ENCODE assay signal across 13 cellular contexts in genomic region chr2:161171595-161171929, GRCh38. TPM values are rescaled to one million over a fixed set of nuclear protein-coding genes. Genes with fewer than 3 reads are reported as not detected.
A peak's percentile ranks its signal among the peaks of the same experiment; 100 is the strongest.
DNase-seq lines count a peak whose midpoint lies in the region; ATAC-seq lines count a peak whose summit lies in the region.
"Had no signal": no experiment of that assay in that cellular context is flagged by ENCODE, and none has a peak within 500 bp of the region (broad histone marks: within the 10 kb centered on the region; RNA-seq: fewer than 3 reads in every experiment).

No MANE protein-coding gene starts in this region.

- peaks cover 87% of the 10 kb centered on the region for H3K36me3 Mint-ChIP-seq in activated T-cell treated with anti-CD3 and anti-CD28 coated beads, Interleukin-2, amount 50 U/mL, for 24 hours (ENCODE audit: low read depth)
- H3K36me3 Mint-ChIP-seq in activated T-cell treated with anti-CD3 and anti-CD28 coated beads, Interleukin-2, amount 50 U/mL, for 4 hours (ENCODE audit: insufficient read depth): peaks cover 58% of the 10 kb centered on the region
- H3K36me3 Mint-ChIP-seq in effector memory CD8-positive, alpha-beta T cell (ENCODE audit: insufficient read depth): peaks cover 7% of the 10 kb centered on the region

- peaks cover 0 to 3% (median 0%) of the 10 kb centered on the region in 5 donors for H3K36me3 ChIP-seq in subcutaneous abdominal adipose tissue (ENCODE audit: control insufficient read depth in 5 of 5, insufficient read depth in 5 of 5, low read length in 5 of 5)

- H3K9me3 Mint-ChIP-seq in activated T-cell treated with anti-CD3 and anti-CD28 coated beads, Interleukin-2, amount 50 U/mL, for 24 hours: peaks cover 9% of the 10 kb centered on the region
- H3K9me3 Mint-ChIP-seq in activated T-cell treated with anti-CD3 and anti-CD28 coated beads, Interleukin-2, amount 50 U/mL, for 4 hours: peaks cover 6% of the 10 kb centered on the region
- H3K9me3 Mint-ChIP-seq in effector memory CD8-positive, alpha-beta T cell: no peaks in the 10 kb centered on the region

- peak overlapping the region; percentile 72 for H3K27ac Mint-ChIP-seq in activated T-cell treated with anti-CD3 and anti-CD28 coated beads, Interleukin-2, amount 50 U/mL, for 24 hours
- H3K27ac Mint-ChIP-seq in effector memory CD8-positive, alpha-beta T cell: peak overlapping the region in 1 of 2 donors; percentile 60
- H3K27ac Mint-ChIP-seq: brain had no signal

- H3K27me3 Mint-ChIP-seq in activated T-cell treated with anti-CD3 and anti-CD28 coated beads, Interleukin-2, amount 50 U/mL, for 24 hours: no peaks in the 10 kb centered on the region
- no peaks in the 10 kb centered on the region for H3K27me3 Mint-ChIP-seq in activated T-cell treated with anti-CD3 and anti-CD28 coated beads, Interleukin-2, amount 50 U/mL, for 4 hours (ENCODE audit: low read depth)
- no peaks in the 10 kb centered on the region for H3K27me3 Mint-ChIP-seq in effector memory CD8-positive, alpha-beta T cell
- H3K27me3 Mint-ChIP-seq: brain had no signal

- H3K27me3 ChIP-seq in subcutaneous abdominal adipose tissue (ENCODE audit: control insufficient read depth in 5 of 5, insufficient read depth in 4 of 5, low read length in 5 of 5): no peaks in the 10 kb centered on the region

- no peak overlapping the region for H3K4me3 ChIP-seq in subcutaneous abdominal adipose tissue (ENCODE audit: low read depth in 1 of 5, low read length in 5 of 5)
- H3K4me3 ChIP-seq: A549 had no signal

- H3K27ac ChIP-seq in epithelial cell of prostate: peak overlapping the region; percentile 32
- H3K27ac ChIP-seq in subcutaneous abdominal adipose tissue (ENCODE audit: low read depth, low read length): peak overlapping the region; percentile 32
- H3K27ac ChIP-seq: A549 had no signal

- ATAC-seq in activated T-cell treated with anti-CD3 and anti-CD28 coated beads, Interleukin-2, amount 50 U/mL, for 4 hours: no peak
- ATAC-seq in effector memory CD8-positive, alpha-beta T cell (replicated peaks): no peak
- no peak for ATAC-seq in HG03342 (IDR thresholded peaks at IDR 0.05; ENCODE audit: unreplicated experiment)
- ATAC-seq: A549 had no signal

- peak overlapping the region; percentile 11 for H3K4me3 Mint-ChIP-seq in activated T-cell treated with anti-CD3 and anti-CD28 coated beads, Interleukin-2, amount 50 U/mL, for 24 hours
- no peak overlapping the region for H3K4me3 Mint-ChIP-seq in activated T-cell treated with anti-CD3 and anti-CD28 coated beads, Interleukin-2, amount 50 U/mL, for 4 hours
- no peak overlapping the region for H3K4me3 Mint-ChIP-seq in effector memory CD8-positive, alpha-beta T cell
- H3K4me3 Mint-ChIP-seq: brain had no signal

- peaks cover 0 to 46% (median 38%) of the 10 kb centered on the region in 5 donors for H3K4me1 ChIP-seq in subcutaneous abdominal adipose tissue (ENCODE audit: control insufficient read depth in 5 of 5, insufficient read depth in 5 of 5, low read length in 5 of 5)

- H3K9me3 ChIP-seq in subcutaneous abdominal adipose tissue (ENCODE audit: control insufficient read depth in 5 of 5, low read length in 5 of 5): no peaks in the 10 kb centered on the region
- H3K9me3 ChIP-seq: A549 had no signal

- no peak for DNase-seq in activated T-cell treated with anti-CD3 and anti-CD28 coated beads, Interleukin-2, amount 50 U/mL, for 24 hours
- no peak for DNase-seq in activated T-cell treated with anti-CD3 and anti-CD28 coated beads, Interleukin-2, amount 50 U/mL, for 4 hours
- DNase-seq in NOMO-1 treated with dmso at 0.1 percent for 144 hours (lab: John Stamatoyannopoulos, UW; ENCODE audit: unreplicated experiment) (peak; percentile 51), epithelial cell of prostate (ENCODE audit: low read depth, low spot score) (no peak), retina (no peak)
- DNase-seq in effector memory CD8-positive, alpha-beta T cell: no peak
- DNase-seq: IMR-90; NCI-H1930; stimulated activated naive CD4-positive, alpha-beta T cell treated with Interleukin-2 at 50 U/mL for 16 hours had no signal

- H3K9ac ChIP-seq in subcutaneous abdominal adipose tissue (ENCODE audit: low read length in 5 of 5): no peak overlapping the region

- peaks cover 84% of the 10 kb centered on the region for H3K4me1 Mint-ChIP-seq in activated T-cell treated with anti-CD3 and anti-CD28 coated beads, Interleukin-2, amount 50 U/mL, for 24 hours (ENCODE audit: low read depth)
- peaks cover 85% of the 10 kb centered on the region for H3K4me1 Mint-ChIP-seq in activated T-cell treated with anti-CD3 and anti-CD28 coated beads, Interleukin-2, amount 50 U/mL, for 4 hours (ENCODE audit: low read depth)
- peaks cover 53 to 75% of the 10 kb centered on the region in 2 donors for H3K4me1 Mint-ChIP-seq in effector memory CD8-positive, alpha-beta T cell (ENCODE audit: low read depth in 2 of 2)

RNA-seq across cellular contexts. Expression of gene TANK, which starts 11.3 kb away (rescaled TPM):
- 10 to 100 TPM; 42.7 to 61.2 (median 61.1) TPM for total RNA-seq in activated T-cell treated with anti-CD3 and anti-CD28 coated beads, Interleukin-2, amount 50 U/mL, for 4 hours
